ENCODE assay signal across 27 cellular contexts in genomic region chr18:73150199-73150598, GRCh38.
DNase-seq lines count a peak whose midpoint lies in the region; ATAC-seq and TF ChIP-seq lines count a peak whose summit lies in the region.
"Had no signal": no experiment of that assay in that cellular context is flagged by ENCODE, and none has a peak within 500 bp of the region (broad histone marks: within the 10 kb centered on the region; RNA-seq: fewer than 3 reads in every experiment).

No MANE protein-coding gene starts in this region.

- CTCF ChIA-PET in CD8-positive, alpha-beta T cell (lab: Charles Lee) = no interaction called here

- H3K4me3 ChIP-seq in GM23338 (no peak overlapping the region), Loucy (ENCODE audit: low read length, poor library complexity, severe bottlenecking) (no peak overlapping the region), choroid plexus epithelial cell (ENCODE audit: low read depth, low read length) (no peak overlapping the region), neural progenitor cell (no peak overlapping the region)
- H3K4me3 ChIP-seq in CD8-positive, alpha-beta T cell (ENCODE audit: low read depth, low read length) = no peak overlapping the region
- H3K4me3 ChIP-seq: dorsolateral prefrontal cortex, prostate gland, sigmoid colon had no signal

- no peaks in the 10 kb centered on the region for H3K4me1 Mint-ChIP-seq in GM23338
- H3K4me1 Mint-ChIP-seq in neural progenitor cell = no peaks in the 10 kb centered on the region
- H3K4me1 Mint-ChIP-seq in CD8-positive, alpha-beta T cell (ENCODE audit: low read depth) = no peaks in the 10 kb centered on the region
- H3K4me1 Mint-ChIP-seq: activated CD4-positive, alpha-beta T cell treated with anti-CD3 and anti-CD28 coated beads, Interleukin-2, amount 10 ng/mL, durations not matched to agents 7 days and 5 days; activated naive CD8-positive, alpha-beta T cell treated with anti-CD3 and anti-CD28 coated beads, Interleukin-2, amount 50 U/mL, for 24 hours; CD14-positive monocyte; stimulated activated effector memory CD8-positive, alpha-beta T cell treated with anti-CD3 and anti-CD28 coated beads, Interleukin-12 subunit alpha, Interleukin-12 subunit beta, amount 100 ng/mL, for 72 hours had no signal

- ATAC-seq in GM23338 (no peak), GM18498 (IDR thresholded peaks at IDR 0.05; ENCODE audit: unreplicated experiment) (no peak), GM18519 (IDR thresholded peaks at IDR 0.05; ENCODE audit: low FRiP score, unreplicated experiment) (no peak)
- no peak for ATAC-seq in CD8-positive, alpha-beta T cell
- ATAC-seq: activated naive CD8-positive, alpha-beta T cell treated with anti-CD3 and anti-CD28 coated beads, Interleukin-2, amount 50 U/mL, for 24 hours; Panc1; stimulated activated effector memory CD8-positive, alpha-beta T cell treated with anti-CD3 and anti-CD28 coated beads, Interleukin-12 subunit alpha, Interleukin-12 subunit beta, amount 100 ng/mL, for 72 hours had no signal

- H3K36me3 Mint-ChIP-seq in GM23338 (ENCODE audit: low read depth) = no peaks in the 10 kb centered on the region
- H3K36me3 Mint-ChIP-seq in neural progenitor cell = no peaks in the 10 kb centered on the region
- no peaks in the 10 kb centered on the region for H3K36me3 Mint-ChIP-seq in CD8-positive, alpha-beta T cell
- H3K36me3 Mint-ChIP-seq: CD14-positive monocyte; stimulated activated effector memory CD8-positive, alpha-beta T cell treated with anti-CD3 and anti-CD28 coated beads, Interleukin-12 subunit alpha, Interleukin-12 subunit beta, amount 100 ng/mL, for 72 hours had no signal

- TF ChIP-seq CTCF in GM23338 (conservative IDR thresholded peaks at IDR 0.05; ENCODE audit: low read depth in 2 of 2) (peak in 1 of 2 experiments; percentile 41; a peak in 2 of 4 replicates), Loucy (conservative IDR thresholded peaks at IDR 0.05; ENCODE audit: low read length) (peak; percentile 40), choroid plexus epithelial cell (conservative IDR thresholded peaks at IDR 0.05; ENCODE audit: low read depth, low read length) (no peak), neural progenitor cell (IDR thresholded peaks at IDR 0.05) (peak; percentile 48)
- no peak for TF ChIP-seq CTCF in CD8-positive, alpha-beta T cell (IDR thresholded peaks at IDR 0.05)

- DNase-seq in GM23338 (ENCODE audit: low spot score) = peak; percentile 41
- DNase-seq in choroid plexus epithelial cell (ENCODE audit: low read depth) = peak; percentile 12
- peak; percentile 18 for DNase-seq in neural progenitor cell (ENCODE audit: low spot score)
- DNase-seq in CD8-positive, alpha-beta T cell = no peak
- DNase-seq: activated CD4-positive, alpha-beta T cell treated with anti-CD3 and anti-CD28 coated beads, Interleukin-2, amount 10 ng/mL, durations not matched to agents 7 days and 5 days; activated gamma-delta T cell treated with Interleukin-2 at 50 U/mL for 16 hours; activated naive CD8-positive, alpha-beta T cell treated with anti-CD3 and anti-CD28 coated beads, Interleukin-2, amount 50 U/mL, for 24 hours; activated T-cell treated with anti-CD3 and anti-CD28 coated beads, Interleukin-2, amount 50 U/mL, for 24 hours; dorsolateral prefrontal cortex; kidney glomerular epithelial cell; MV-4-11; NCI-H146; NCI-H526; NK-92 treated with Interleukin-12 subunit alpha and Interleukin-12 subunit beta, amount 100 ng/mL, for 24 hours; SHP77 treated with DMSO at 0.1 percent for 48 hours; sigmoid colon; stimulated activated CD4-positive, alpha-beta T cell treated with anti-CD3 and anti-CD28 coated beads, Interleukin-4, amount 100 ng/mL, for 24 hours; trophoblast cell; WERI-Rb-1 had no signal

- H3K27me3 Mint-ChIP-seq in GM23338 (ENCODE audit: insufficient read depth, low read depth, poor library complexity) = no peaks in the 10 kb centered on the region
- H3K27me3 Mint-ChIP-seq in neural progenitor cell (ENCODE audit: insufficient read depth, low read depth) = no peaks in the 10 kb centered on the region
- H3K27me3 Mint-ChIP-seq in CD8-positive, alpha-beta T cell (ENCODE audit: low read depth) = no peaks in the 10 kb centered on the region
- H3K27me3 Mint-ChIP-seq: activated CD4-positive, alpha-beta T cell treated with anti-CD3 and anti-CD28 coated beads, Interleukin-2, amount 10 ng/mL, durations not matched to agents 7 days and 5 days; activated naive CD8-positive, alpha-beta T cell treated with anti-CD3 and anti-CD28 coated beads, Interleukin-2, amount 50 U/mL, for 24 hours; activated T-cell treated with anti-CD3 and anti-CD28 coated beads, Interleukin-2, amount 50 U/mL, for 24 hours had no signal

- H3K4me2 ChIP-seq in GM23338 = no peak overlapping the region
- no peak overlapping the region for H3K4me2 ChIP-seq in Loucy (ENCODE audit: low read depth, low read length, poor library complexity, severe bottlenecking)
- no peak overlapping the region for H3K4me2 ChIP-seq in neural progenitor cell
- H3K4me2 ChIP-seq: KMS-11 had no signal

- H3F3A ChIP-seq in GM23338 (replicated peaks; ENCODE audit: low read depth) (no peaks in the 10 kb centered on the region), Loucy (ENCODE audit: low read depth) (no peaks in the 10 kb centered on the region), neural progenitor cell (ENCODE audit: low read depth) (no peaks in the 10 kb centered on the region)

- H3K9ac ChIP-seq in Loucy (ENCODE audit: low read depth, low read length, poor library complexity, severe bottlenecking) (no peak overlapping the region), neural progenitor cell (no peak overlapping the region)
- H3K9ac ChIP-seq: KMS-11 had no signal

- H4K20me1 ChIP-seq in GM23338 (replicated peaks; ENCODE audit: insufficient read depth) = no peaks in the 10 kb centered on the region
- no peaks in the 10 kb centered on the region for H4K20me1 ChIP-seq in Loucy (ENCODE audit: insufficient read depth, low read length, poor library complexity, severe bottlenecking)
- H4K20me1 ChIP-seq in neural progenitor cell (ENCODE audit: low read depth) = no peaks in the 10 kb centered on the region

- H3K9me3 Mint-ChIP-seq in GM23338 = no peaks in the 10 kb centered on the region; the same call in 2 of the 3 replicates
- H3K9me3 Mint-ChIP-seq in neural progenitor cell = no peaks in the 10 kb centered on the region
- H3K9me3 Mint-ChIP-seq in CD8-positive, alpha-beta T cell = peaks cover 2% of the 10 kb centered on the region
- H3K9me3 Mint-ChIP-seq: activated CD4-positive, alpha-beta T cell treated with anti-CD3 and anti-CD28 coated beads, Interleukin-2, amount 10 ng/mL, durations not matched to agents 7 days and 5 days; activated naive CD8-positive, alpha-beta T cell treated with anti-CD3 and anti-CD28 coated beads, Interleukin-2, amount 50 U/mL, for 24 hours had no signal

- H3K4me3 Mint-ChIP-seq in GM23338 = no peak overlapping the region
- no peak overlapping the region for H3K4me3 Mint-ChIP-seq in neural progenitor cell
- H3K4me3 Mint-ChIP-seq in CD8-positive, alpha-beta T cell = no peak overlapping the region
- H3K4me3 Mint-ChIP-seq: activated CD4-positive, alpha-beta T cell treated with anti-CD3 and anti-CD28 coated beads, Interleukin-2, amount 10 ng/mL, durations not matched to agents 7 days and 5 days; activated naive CD8-positive, alpha-beta T cell treated with anti-CD3 and anti-CD28 coated beads, Interleukin-2, amount 50 U/mL, for 24 hours; activated T-cell treated with anti-CD3 and anti-CD28 coated beads, Interleukin-2, amount 50 U/mL, for 24 hours; CD14-positive monocyte; stimulated activated effector memory CD8-positive, alpha-beta T cell treated with anti-CD3 and anti-CD28 coated beads, Interleukin-12 subunit alpha, Interleukin-12 subunit beta, amount 100 ng/mL, for 72 hours had no signal

- H2AFZ ChIP-seq in GM23338 = no peak overlapping the region
- no peak overlapping the region for H2AFZ ChIP-seq in Loucy (ENCODE audit: low read length)
- no peak overlapping the region for H2AFZ ChIP-seq in neural progenitor cell (replicated peaks)

- intact Hi-C loops in CD8-positive, alpha-beta T cell (cut with DNase I, micrococcal nuclease) = no loop called here

- H3K27ac Mint-ChIP-seq in GM23338 = no peak overlapping the region
- no peak overlapping the region for H3K27ac Mint-ChIP-seq in neural progenitor cell
- H3K27ac Mint-ChIP-seq in CD8-positive, alpha-beta T cell = no peak overlapping the region
- H3K27ac Mint-ChIP-seq: activated CD4-positive, alpha-beta T cell treated with anti-CD3 and anti-CD28 coated beads, Interleukin-2, amount 10 ng/mL, durations not matched to agents 7 days and 5 days; activated naive CD8-positive, alpha-beta T cell treated with anti-CD3 and anti-CD28 coated beads, Interleukin-2, amount 50 U/mL, for 24 hours; activated T-cell treated with anti-CD3 and anti-CD28 coated beads, Interleukin-2, amount 50 U/mL, for 24 hours; CD14-positive monocyte; stimulated activated effector memory CD8-positive, alpha-beta T cell treated with anti-CD3 and anti-CD28 coated beads, Interleukin-12 subunit alpha, Interleukin-12 subunit beta, amount 100 ng/mL, for 72 hours had no signal

- H3K79me2 ChIP-seq in GM23338 (replicated peaks; ENCODE audit: insufficient read depth) (no peaks in the 10 kb centered on the region), Loucy (ENCODE audit: insufficient read depth, low read length) (no peaks in the 10 kb centered on the region), neural progenitor cell (ENCODE audit: low read depth) (no peaks in the 10 kb centered on the region)

- H3K27me3 ChIP-seq in GM23338 (ENCODE audit: insufficient read depth) (no peaks in the 10 kb centered on the region), Loucy (ENCODE audit: insufficient read depth, low read length, poor library complexity, severe bottlenecking) (no peaks in the 10 kb centered on the region), neural progenitor cell (no peaks in the 10 kb centered on the region)
- no peaks in the 10 kb centered on the region for H3K27me3 ChIP-seq in CD8-positive, alpha-beta T cell (ENCODE audit: insufficient read depth, low read length)
- H3K27me3 ChIP-seq: dorsolateral prefrontal cortex, sigmoid colon had no signal

- H3K9me3 ChIP-seq in Loucy (ENCODE audit: insufficient read depth, low read depth, low read length) = no peaks in the 10 kb centered on the region
- no peaks in the 10 kb centered on the region for H3K9me3 ChIP-seq in neural progenitor cell (ENCODE audit: low read depth)
- no peaks in the 10 kb centered on the region for H3K9me3 ChIP-seq in CD8-positive, alpha-beta T cell (ENCODE audit: low read length)
- H3K9me3 ChIP-seq: prostate gland, sigmoid colon had no signal

- POLR2A ChIA-PET in CD8-positive, alpha-beta T cell (lab: Charles Lee) = no interaction called here

- H3K36me3 ChIP-seq in GM23338 (ENCODE audit: insufficient read depth) (no peaks in the 10 kb centered on the region), Loucy (ENCODE audit: insufficient read depth, low read length) (no peaks in the 10 kb centered on the region), neural progenitor cell (no peaks in the 10 kb centered on the region)
- H3K36me3 ChIP-seq in CD8-positive, alpha-beta T cell (ENCODE audit: insufficient read depth, low read length) = no peaks in the 10 kb centered on the region
- H3K36me3 ChIP-seq: prostate gland, sigmoid colon, WERI-Rb-1 had no signal

- H3K9me2 ChIP-seq in GM23338 (ENCODE audit: insufficient read depth) (no peaks in the 10 kb centered on the region), Loucy (replicated peaks; ENCODE audit: low read depth, low read length) (no peaks in the 10 kb centered on the region)

- H3K27ac ChIP-seq in GM23338 (ENCODE audit: low read depth) = no peak overlapping the region
- H3K27ac ChIP-seq in neural progenitor cell = no peak overlapping the region
- H3K27ac ChIP-seq in CD8-positive, alpha-beta T cell (ENCODE audit: low read depth, low read length) = no peak overlapping the region
- H3K27ac ChIP-seq: dorsolateral prefrontal cortex, KMS-11, prostate gland, sigmoid colon, WERI-Rb-1 had no signal

- H3K4me1 ChIP-seq in GM23338 (ENCODE audit: insufficient read depth) = no peaks in the 10 kb centered on the region
- H3K4me1 ChIP-seq in Loucy (ENCODE audit: insufficient read depth, low read length, poor library complexity, severe bottlenecking) = no peaks in the 10 kb centered on the region
- peaks cover 6% of the 10 kb centered on the region for H3K4me1 ChIP-seq in neural progenitor cell
- no peaks in the 10 kb centered on the region for H3K4me1 ChIP-seq in CD8-positive, alpha-beta T cell (ENCODE audit: insufficient read depth, low read length)
- H3K4me1 ChIP-seq: prostate gland, sigmoid colon had no signal

Comparison
In these comparisons a context has a peak if more than half of its experiments do, and no peak if none do; other contexts are left out.
1. DNase-seq: peak in GM23338 (single experiment), choroid plexus epithelial cell (single experiment) and neural progenitor cell (single experiment); none in CD8-positive, alpha-beta T cell (0 of 7).
2. CTCF ChIP-seq: peak in Loucy (single experiment) and neural progenitor cell (single experiment); none in choroid plexus epithelial cell (single experiment) and CD8-positive, alpha-beta T cell (single experiment).